ENCODE assay signal across 9 cellular contexts in the genomic region with DNA sequence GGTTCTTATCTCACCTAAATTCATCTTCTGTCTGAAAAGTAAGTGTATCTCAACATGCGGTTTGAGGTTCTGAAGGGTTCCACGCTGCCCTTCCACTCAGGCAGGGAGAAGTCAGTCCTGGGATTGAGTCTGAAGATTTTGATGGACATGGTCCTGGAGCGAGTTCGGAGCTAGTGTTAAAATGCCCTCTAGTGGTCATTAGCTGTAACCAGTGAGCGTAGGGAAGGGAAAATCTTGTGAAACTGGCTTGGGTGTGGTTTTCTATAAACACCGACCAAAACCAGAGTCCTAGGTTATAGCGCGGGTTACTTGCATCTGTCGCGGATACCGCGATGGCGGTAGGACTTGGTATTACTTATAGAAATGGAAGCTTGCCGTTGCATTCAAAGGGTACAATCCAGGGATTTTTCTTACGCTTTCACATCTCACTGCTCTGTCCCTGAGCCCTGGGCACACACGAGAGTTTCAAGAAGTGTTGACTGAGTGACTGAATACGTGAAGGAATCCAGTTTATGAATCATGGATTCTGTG.
DNase-seq lines count a peak whose midpoint lies in the region; ATAC-seq, FAIRE-seq and TF ChIP-seq lines count a peak whose summit lies in the region.
"Had no signal": no experiment of that assay in that cellular context is flagged by ENCODE, and none has a peak within 500 bp of the region (broad histone marks: within the 10 kb centered on the region; RNA-seq: fewer than 3 reads in every experiment).

No MANE protein-coding gene starts in this region.

- 30% methylated on average over 17 of the region's 17 CpGs; no CpG with 5 or more reads in 1 of the 2 experiments for WGBS in H1 (ENCODE audit: extremely low coverage in 1 of 2, insufficient coverage in 1 of 2, insufficient read length in 1 of 2, insufficient replicate concordance in 2 of 2, low coverage in 1 of 2, low lambda C conversion rate in 2 of 2, missing lambda C conversion rate in 1 of 2), 2 experiments

- no peak overlapping the region for H2BK12ac ChIP-seq in H1 (ENCODE audit: low read depth, low read length)

- TF ChIP-seq CTCF in OCI-LY1 (IDR thresholded peaks at IDR 0.05; ENCODE audit: low read length), result peak; percentile 94
- TF ChIP-seq CTCF in H1 (IDR thresholded peaks at IDR 0.05; ENCODE audit: control extremely low read depth in 1 of 3, insufficient read depth in 1 of 3, low read depth in 1 of 3, low read length in 3 of 3), result peak; percentile 16 to 94 (median 86)

- H3K9ac ChIP-seq in OCI-LY1 (ENCODE audit: low read length) (no peak overlapping the region), H1 (replicated peaks in 1 of 4; ENCODE audit: extremely low read depth in 1 of 4, low read depth in 3 of 4, low read length in 3 of 4) (no peak overlapping the region)
- H3K9ac ChIP-seq: BLaER1 treated with 17β-estradiol and CSF1 and Interleukin-3, amounts not matched to agents 10 nM and 100 nM had no signal

- H3K36me3 Mint-ChIP-seq in activated CD4-positive, alpha-beta memory T cell treated with anti-CD3 and anti-CD28 coated beads, Interleukin-2, amount 10 ng/mL, durations not matched to agents 7 days and 5 days (ENCODE audit: low read depth), result no peaks in the 10 kb centered on the region

- H3K4me3 Mint-ChIP-seq in activated CD4-positive, alpha-beta memory T cell treated with anti-CD3 and anti-CD28 coated beads, Interleukin-2, amount 10 ng/mL, durations not matched to agents 7 days and 5 days, result no peak overlapping the region

- no peak for TF ChIP-seq EP300 in H1 (IDR thresholded peaks at IDR 0.05; ENCODE audit: borderline replicate concordance in 1 of 2, low read depth in 2 of 2, low read length in 2 of 2)

- H3K9me3 ChIP-seq in OCI-LY1 (ENCODE audit: low read length) (no peaks in the 10 kb centered on the region), H1 (ENCODE audit: insufficient read depth in 2 of 2, low read depth in 1 of 2, low read length in 1 of 2) (no peaks in the 10 kb centered on the region)
- H3K9me3 ChIP-seq: BLaER1 treated with 17β-estradiol and CSF1 and Interleukin-3, amounts not matched to agents 10 nM and 100 nM had no signal

- TF ChIP-seq POLR2A in H1 (IDR thresholded peaks at IDR 0.05; ENCODE audit: control extremely low read depth in 1 of 2, low read depth in 2 of 2, low read length in 2 of 2), result no peak

- H3K4me2 ChIP-seq in OCI-LY1 (ENCODE audit: low read length) (no peak overlapping the region), H1 (ENCODE audit: insufficient read depth in 1 of 2, low read depth in 2 of 2, low read length in 2 of 2) (peak overlapping the region in 1 of 2 experiments; percentile 15; a peak in 1 of 4 replicates)

- H3K4me1 ChIP-seq in OCI-LY1 (ENCODE audit: insufficient read depth, low read length, severe bottlenecking) (peaks cover 3% of the 10 kb centered on the region), H1 (replicated peaks in 1 of 4; ENCODE audit: control insufficient read depth in 3 of 4, insufficient read depth in 4 of 4, low read length in 3 of 4) (no peaks in the 10 kb centered on the region)
- H3K4me1 ChIP-seq: BLaER1 treated with 17β-estradiol and CSF1 and Interleukin-3, amounts not matched to agents 10 nM and 100 nM had no signal

- no peak overlapping the region for H2BK120ac ChIP-seq in H1 (replicated peaks; ENCODE audit: low read depth, low read length)

- H3K79me1 ChIP-seq in H1 (ENCODE audit: low read depth, low read length), result no peaks in the 10 kb centered on the region

- H3K79me2 ChIP-seq in OCI-LY1 (ENCODE audit: insufficient read depth, low read length) (no peaks in the 10 kb centered on the region), H1 (ENCODE audit: control insufficient read depth in 1 of 2, insufficient read depth in 2 of 2, low read length in 2 of 2) (no peaks in the 10 kb centered on the region)

- FAIRE-seq in HTR-8/SVneo (lab: Jason Lieb, UNC) (no peak), H1 (lab: Jason Lieb, UNC) (peak; percentile 98)

- H3K9me3 Mint-ChIP-seq in activated CD4-positive, alpha-beta memory T cell treated with anti-CD3 and anti-CD28 coated beads, Interleukin-2, amount 10 ng/mL, durations not matched to agents 7 days and 5 days, result no peaks in the 10 kb centered on the region

- H3K27me3 Mint-ChIP-seq in activated CD4-positive, alpha-beta memory T cell treated with anti-CD3 and anti-CD28 coated beads, Interleukin-2, amount 10 ng/mL, durations not matched to agents 7 days and 5 days, result peaks cover 23% of the 10 kb centered on the region

- H4K91ac ChIP-seq in H1 (replicated peaks; ENCODE audit: insufficient read length, low read length), result no peak overlapping the region

- H3K4me1 Mint-ChIP-seq in activated CD4-positive, alpha-beta memory T cell treated with anti-CD3 and anti-CD28 coated beads, Interleukin-2, amount 10 ng/mL, durations not matched to agents 7 days and 5 days, result no peaks in the 10 kb centered on the region

- H2BK5ac ChIP-seq in H1 (ENCODE audit: low read depth, low read length), result no peak overlapping the region

- CTCF ChIA-PET in H1 (lab: Charles Lee; ENCODE audit: partially characterized antibody), result interaction anchor here (0.6 to 3.1 kb wide), 40 partner anchors 9 to 811 kb away, joined by 3 to 28 read pairs (median 4); no protein-coding TSS in a partner anchor
- CTCF ChIA-PET in activated CD4-positive, alpha-beta memory T cell treated with anti-CD3 and anti-CD28 coated beads, Interleukin-2, amount 10 ng/mL, durations not matched to agents 7 days and 5 days (lab: Charles Lee), result interaction anchor here (1.0 to 3.0 kb wide), 7 partner anchors 12 to 32 kb away, joined by 3 to 18 read pairs (median 6); no protein-coding TSS in a partner anchor

- no peaks in the 10 kb centered on the region for H3K9me2 ChIP-seq in OCI-LY1 (ENCODE audit: low read depth, low read length)

- peak; percentile 86 to 93 for TF ChIP-seq RAD21 in H1 (IDR thresholded peaks at IDR 0.05 in 1 of 2, conservative IDR thresholded peaks at IDR 0.05 in 1 of 2; ENCODE audit: low read depth in 2 of 2, low read length in 2 of 2)

- no peak overlapping the region for H4K5ac ChIP-seq in H1 (ENCODE audit: insufficient read length, low read depth, low read length)

- no peak overlapping the region for H3K56ac ChIP-seq in H1 (replicated peaks; ENCODE audit: insufficient read length, low read depth, low read length)

- H2BK20ac ChIP-seq in H1 (ENCODE audit: low read length), result no peak overlapping the region

- H3K27ac ChIP-seq in OCI-LY1 (ENCODE audit: low read depth, low read length, poor library complexity, severe bottlenecking), result no peak overlapping the region
- H3K27ac ChIP-seq in H1 (ENCODE audit: low read depth, low read length), result no peak overlapping the region
- H3K27ac ChIP-seq: BLaER1 treated with 17β-estradiol and CSF1 and Interleukin-3, amounts not matched to agents 10 nM and 100 nM had no signal

- no peaks in the 10 kb centered on the region for H4K20me1 ChIP-seq in OCI-LY1 (ENCODE audit: insufficient read depth, low read length)
- H4K20me1 ChIP-seq in H1 (replicated peaks in 1 of 2; ENCODE audit: control insufficient read depth in 1 of 2, insufficient read depth in 2 of 2, low read length in 2 of 2), result no peaks in the 10 kb centered on the region
- H4K20me1 ChIP-seq: BLaER1 treated with 17β-estradiol and CSF1 and Interleukin-3, amounts not matched to agents 10 nM and 100 nM had no signal

- H3K4me3 ChIP-seq in OCI-LY1 (ENCODE audit: low read depth, low read length, poor library complexity, severe bottlenecking) (no peak overlapping the region), H1 (ENCODE audit: extremely low read depth in 1 of 4, insufficient read depth in 2 of 4, low read depth in 3 of 4, low read length in 4 of 4) (peak overlapping the region in 1 of 4 experiments; percentile 19; a peak in 1 of 8 replicates)
- H3K4me3 ChIP-seq: BLaER1 treated with 17β-estradiol and CSF1 and Interleukin-3, amounts not matched to agents 10 nM and 100 nM had no signal

- H3K27ac Mint-ChIP-seq in activated CD4-positive, alpha-beta memory T cell treated with anti-CD3 and anti-CD28 coated beads, Interleukin-2, amount 10 ng/mL, durations not matched to agents 7 days and 5 days, result no peak overlapping the region

- no peak overlapping the region for H4K8ac ChIP-seq in H1 (ENCODE audit: extremely low read depth, insufficient read depth, low read length)

- DNase-seq in NCI-H2081 (lab: John Stamatoyannopoulos, UW) (peak; percentile 64 to 77), NCI-H2081 treated with DMSO at 0.1 percent for 48 hours (lab: John Stamatoyannopoulos, UW) (no peak), HTR-8/SVneo (ENCODE audit: insufficient read length, low spot score) (peak; percentile 50), H1 (ENCODE audit: low read depth in 1 of 2, low spot score in 2 of 2) (peak in 1 of 2 experiments; percentile 19), medulla oblongata (ENCODE audit: extremely low spot score) (peak; percentile 78)
- DNase-seq in activated CD4-positive, alpha-beta memory T cell treated with anti-CD3 and anti-CD28 coated beads, Interleukin-2, amount 10 ng/mL, durations not matched to agents 7 days and 5 days, result no peak

- H2AFZ ChIP-seq in OCI-LY1 (ENCODE audit: low read length), result no peak overlapping the region
- H2AFZ ChIP-seq in H1 (ENCODE audit: low read length), result peak overlapping the region; percentile 74; the same call in 1 of the 2 replicates

- no peak overlapping the region for H3K14ac ChIP-seq in H1 (ENCODE audit: insufficient read length)

- H3K23me2 ChIP-seq in H1 (ENCODE audit: low read depth, low read length), result no peaks in the 10 kb centered on the region

- no peaks in the 10 kb centered on the region for H3K36me3 ChIP-seq in OCI-LY1 (ENCODE audit: insufficient read depth, low read length)
- no peaks in the 10 kb centered on the region for H3K36me3 ChIP-seq in H1 (ENCODE audit: control insufficient read depth in 2 of 4, insufficient read depth in 4 of 4, low read length in 3 of 4)
- H3K36me3 ChIP-seq: BLaER1 treated with 17β-estradiol and CSF1 and Interleukin-3, amounts not matched to agents 10 nM and 100 nM had no signal

- H3K18ac ChIP-seq in H1 (ENCODE audit: extremely low read depth, low read length), result no peak overlapping the region

- no peak overlapping the region for H2AK5ac ChIP-seq in H1 (ENCODE audit: low read depth, low read length)

- no peaks in the 10 kb centered on the region for H3F3A ChIP-seq in OCI-LY1 (ENCODE audit: insufficient read depth, low read length)

- no peaks in the 10 kb centered on the region for H3K27me3 ChIP-seq in OCI-LY1 (ENCODE audit: insufficient read depth, low read length)
- H3K27me3 ChIP-seq in H1 (replicated peaks in 1 of 4; ENCODE audit: control insufficient read depth in 3 of 4, extremely low read depth in 1 of 4, insufficient read depth in 3 of 4, low read length in 3 of 4), result no peaks in the 10 kb centered on the region
- H3K27me3 ChIP-seq: BLaER1 treated with 17β-estradiol and CSF1 and Interleukin-3, amounts not matched to agents 10 nM and 100 nM had no signal

- peak; percentile 92 for ATAC-seq in GM21786 (IDR thresholded peaks at IDR 0.05; ENCODE audit: unreplicated experiment)

- H3K4ac ChIP-seq in H1 (replicated peaks; ENCODE audit: insufficient read length, low read depth, low read length), result no peak overlapping the region

- no peak overlapping the region for H2BK15ac ChIP-seq in H1 (ENCODE audit: low read length)

- no peak overlapping the region for H3K23ac ChIP-seq in H1 (ENCODE audit: insufficient read length)

- POLR2A ChIA-PET in H1 (lab: Charles Lee; ENCODE audit: partially characterized antibody), result no interaction called here
- POLR2A ChIA-PET in activated CD4-positive, alpha-beta memory T cell treated with anti-CD3 and anti-CD28 coated beads, Interleukin-2, amount 10 ng/mL, durations not matched to agents 7 days and 5 days (lab: Charles Lee), result no interaction called here

Comparison
In these comparisons a context has a peak if more than half of its experiments do, and no peak if none do; other contexts are left out.
1. DNase-seq: peak in NCI-H2081 (2 of 2), HTR-8/SVneo (single experiment) and medulla oblongata (single experiment); none in NCI-H2081 treated with DMSO at 0.1 percent for 48 hours (single experiment) and activated CD4-positive, alpha-beta memory T cell treated with anti-CD3 and anti-CD28 coated beads, Interleukin-2, amount 10 ng/mL, durations not matched to agents 7 days and 5 days (single experiment).